Comparison of ENCODE assay signal across 15 cellular contexts in the genomic region with DNA sequence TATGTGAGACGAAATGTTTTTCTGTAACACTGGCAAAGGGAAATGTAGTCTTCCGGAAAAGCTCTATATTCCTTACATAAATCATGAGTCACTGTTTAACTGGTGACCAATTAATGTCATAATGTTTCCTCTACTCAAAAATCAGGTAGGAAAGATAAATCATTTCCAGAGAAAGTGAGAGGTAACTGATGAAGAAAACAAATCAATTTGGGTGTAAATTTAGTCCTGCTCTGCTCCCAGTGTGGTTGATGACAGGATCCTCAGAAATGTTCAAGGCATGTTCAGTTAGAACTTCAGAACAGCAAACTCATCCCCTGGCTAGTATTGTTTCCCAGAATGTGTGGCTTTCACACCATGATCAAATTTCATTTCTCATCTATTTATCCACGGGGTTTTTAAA. TPM values are rescaled to one million over a fixed set of nuclear protein-coding genes. Genes with fewer than 3 reads are reported as not detected.
DNase-seq lines count a peak whose midpoint lies in the region; ATAC-seq, FAIRE-seq and TF ChIP-seq lines count a peak whose summit lies in the region.
"Had no signal": no experiment of that assay in that cellular context is flagged by ENCODE, and none has a peak within 500 bp of the region (broad histone marks: within the 10 kb centered on the region; RNA-seq: fewer than 3 reads in every experiment).

No MANE protein-coding gene starts in this region.

- peak overlapping the region; percentile 30; the same call in 1 of the 2 replicates for H2AFZ ChIP-seq in SK-N-SH (ENCODE audit: low read depth)
- H2AFZ ChIP-seq: neural progenitor cell had no signal

- no peaks in the 10 kb centered on the region; a peak in 1 of 4 replicates for H3K4me1 ChIP-seq in SK-N-SH (ENCODE audit: control insufficient read depth in 1 of 2, insufficient read depth in 2 of 2, low read depth in 1 of 2, low read length in 1 of 2)
- H3K4me1 ChIP-seq: neural progenitor cell had no signal

- H3K27me3 ChIP-seq in SK-N-SH (ENCODE audit: insufficient read depth), result no peaks in the 10 kb centered on the region
- H3K27me3 ChIP-seq: neural progenitor cell had no signal

- ATAC-seq in SK-N-SH treated with all-trans-retinoic acid at 6 μM for 48 hours, result no peak
- ATAC-seq: HCT116; stimulated activated naive CD8-positive, alpha-beta T cell treated with anti-CD3 and anti-CD28 coated beads, Interleukin-15, amount 100 ng/mL, for 72 hours had no signal

- peak; percentile 88 for FAIRE-seq in islet of Langerhans (lab: Jason Lieb, UNC)
- FAIRE-seq: A204.1 had no signal

- no peak overlapping the region for H3K4me2 ChIP-seq in SK-N-SH
- H3K4me2 ChIP-seq: neural progenitor cell had no signal

- DNase-seq in SK-N-SH (no peak), astrocyte of the cerebellum (ENCODE audit: low read depth) (peak; percentile 80), NCI-H128 (lab: John Stamatoyannopoulos, UW; ENCODE audit: unreplicated experiment) (no peak), SW 1271 (lab: John Stamatoyannopoulos, UW) (no peak), NCI-H226 (no peak), GDM1 (lab: John Stamatoyannopoulos, UW) (no peak)
- DNase-seq: activated CD4-positive, CD25-positive, alpha-beta regulatory T cell treated with anti-CD3 and anti-CD28 coated beads, Interleukin-2, amount 50 U/mL, for 72 hours; stimulated activated naive CD8-positive, alpha-beta T cell treated with anti-CD3 and anti-CD28 coated beads, Interleukin-15, amount 100 ng/mL, for 72 hours had no signal

- H3K36me3 ChIP-seq in SK-N-SH (replicated peaks in 1 of 2; ENCODE audit: control insufficient read depth in 1 of 2, insufficient read depth in 2 of 2, low read length in 1 of 2), result no peaks in the 10 kb centered on the region
- H3K36me3 ChIP-seq: neural progenitor cell had no signal

- H3K27ac ChIP-seq in SK-N-SH (ENCODE audit: low read depth in 2 of 2, low read length in 1 of 2), result no peak overlapping the region
- H3K27ac ChIP-seq: neural progenitor cell had no signal

- H3K9ac ChIP-seq in SK-N-SH, result no peak overlapping the region
- H3K9ac ChIP-seq: neural progenitor cell had no signal

- in situ Hi-C loops in astrocyte of the cerebellum (cut with HindIII; ENCODE audit: low sequenced_read_pairs), result no loop called here

- no peak for TF ChIP-seq RAD21 in SK-N-SH (IDR thresholded peaks at IDR 0.05; ENCODE audit: low read length)

- WGBS in SK-N-SH (ENCODE audit: low lambda C conversion rate), result 35% methylated on average over 3 of the region's 3 CpGs

- CTCF ChIA-PET in SK-N-SH (lab: Yijun Ruan, JAX), result interaction anchor here (0.9 kb wide), 1 partner anchor 12 kb away, joined by 4 read pairs; no protein-coding TSS in a partner anchor

- no peak overlapping the region for H3K4me3 ChIP-seq in SK-N-SH (ENCODE audit: low read depth in 2 of 2, low read length in 1 of 2)
- no peak overlapping the region for H3K4me3 ChIP-seq in astrocyte of the cerebellum (ENCODE audit: low read depth, low read length)
- H3K4me3 ChIP-seq: lung, neural progenitor cell had no signal

- H3K79me2 ChIP-seq in SK-N-SH (ENCODE audit: insufficient read depth), result no peaks in the 10 kb centered on the region

- TF ChIP-seq CTCF in SK-N-SH (IDR thresholded peaks at IDR 0.05), result no peak
- TF ChIP-seq CTCF in astrocyte of the cerebellum (IDR thresholded peaks at IDR 0.05; ENCODE audit: low read depth, low read length, missing control alignments), result no peak

- POLR2A ChIA-PET in SK-N-SH (lab: Yijun Ruan, JAX), result no interaction called here

- no peaks in the 10 kb centered on the region for H3K9me2 ChIP-seq in SK-N-SH

- no peaks in the 10 kb centered on the region for H3K9me3 ChIP-seq in SK-N-SH

- no peak for TF ChIP-seq EP300 in SK-N-SH (IDR thresholded peaks at IDR 0.05; ENCODE audit: borderline replicate concordance in 1 of 2, low read depth in 1 of 2, low read length in 1 of 2)

- no peaks in the 10 kb centered on the region for H3F3A ChIP-seq in SK-N-SH (replicated peaks; ENCODE audit: insufficient read depth)

- no peaks in the 10 kb centered on the region for H4K20me1 ChIP-seq in SK-N-SH (ENCODE audit: insufficient read depth)

TF ChIP-seq in SK-N-SH, 30 proteins besides CTCF, POLR2A, EP300 and RAD21 (continues in another document):
- TF ChIP-seq CHD2 (IDR thresholded peaks at IDR 0.05; ENCODE audit: low read length, partially characterized antibody) (no peak), FOXJ3 (CRISPR knock-in tag; IDR thresholded peaks at IDR 0.05) (no peak), FOXM1 (IDR thresholded peaks at IDR 0.05; ENCODE audit: low read depth) (no peak), GABPA (IDR thresholded peaks at IDR 0.05; ENCODE audit: low read depth) (no peak), TCF12 (IDR thresholded peaks at IDR 0.05) (no peak), RCOR1 (IDR thresholded peaks at IDR 0.05; ENCODE audit: low read length) (no peak), TAF1 (IDR thresholded peaks at IDR 0.05; ENCODE audit: borderline replicate concordance, low read depth, low read length) (no peak), YY1 (IDR thresholded peaks at IDR 0.05; ENCODE audit: low read depth) (no peak), MAX (IDR thresholded peaks at IDR 0.05; ENCODE audit: low read depth) (no peak), ELF1 (IDR thresholded peaks at IDR 0.05) (no peak)
- TF ChIP-seq, protein P1, sequence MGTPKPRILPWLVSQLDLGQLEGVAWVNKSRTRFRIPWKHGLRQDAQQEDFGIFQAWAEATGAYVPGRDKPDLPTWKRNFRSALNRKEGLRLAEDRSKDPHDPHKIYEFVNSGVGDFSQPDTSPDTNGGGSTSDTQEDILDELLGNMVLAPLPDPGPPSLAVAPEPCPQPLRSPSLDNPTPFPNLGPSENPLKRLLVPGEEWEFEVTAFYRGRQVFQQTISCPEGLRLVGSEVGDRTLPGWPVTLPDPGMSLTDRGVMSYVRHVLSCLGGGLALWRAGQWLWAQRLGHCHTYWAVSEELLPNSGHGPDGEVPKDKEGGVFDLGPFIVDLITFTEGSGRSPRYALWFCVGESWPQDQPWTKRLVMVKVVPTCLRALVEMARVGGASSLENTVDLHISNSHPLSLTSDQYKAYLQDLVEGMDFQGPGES (IDR thresholded peaks at IDR 0.05; ENCODE audit: low read depth, low read length), result no peak
- TF ChIP-seq, protein P2, sequence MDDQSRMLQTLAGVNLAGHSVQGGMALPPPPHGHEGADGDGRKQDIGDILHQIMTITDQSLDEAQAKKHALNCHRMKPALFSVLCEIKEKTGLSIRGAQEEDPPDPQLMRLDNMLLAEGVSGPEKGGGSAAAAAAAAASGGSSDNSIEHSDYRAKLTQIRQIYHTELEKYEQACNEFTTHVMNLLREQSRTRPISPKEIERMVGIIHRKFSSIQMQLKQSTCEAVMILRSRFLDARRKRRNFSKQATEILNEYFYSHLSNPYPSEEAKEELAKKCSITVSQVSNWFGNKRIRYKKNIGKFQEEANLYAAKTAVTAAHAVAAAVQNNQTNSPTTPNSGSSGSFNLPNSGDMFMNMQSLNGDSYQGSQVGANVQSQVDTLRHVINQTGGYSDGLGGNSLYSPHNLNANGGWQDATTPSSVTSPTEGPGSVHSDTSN (IDR thresholded peaks at IDR 0.05), result no peak

TF ChIP-seq in SK-N-SH treated with all-trans-retinoic acid at 6 μM for 48 hours, 23 proteins besides CTCF, POLR2A, EP300 and RAD21:
- TF ChIP-seq ZFP30 (CRISPR knock-in tag; IDR thresholded peaks at IDR 0.05) (no peak), ZC3H10 (CRISPR knock-in tag; IDR thresholded peaks at IDR 0.05) (no peak), TSHZ2 (CRISPR knock-in tag; IDR thresholded peaks at IDR 0.05) (no peak), ZNF70 (CRISPR knock-in tag; IDR thresholded peaks at IDR 0.05) (no peak), TCF4 (CRISPR knock-in tag; IDR thresholded peaks at IDR 0.05; ENCODE audit: borderline replicate concordance) (no peak), ZNF8 (CRISPR knock-in tag; IDR thresholded peaks at IDR 0.05) (no peak), ESRRG (CRISPR knock-in tag; IDR thresholded peaks at IDR 0.05) (no peak), ISL1 (CRISPR knock-in tag; IDR thresholded peaks at IDR 0.05) (no peak)

RNA-seq across cellular contexts. Expression of gene SPACA1, which starts 38.8 kb away (rescaled TPM):
- not detected in 2 replicates for polyA plus RNA-seq in SK-N-SH (2012; rRNA removed)
- polyA plus RNA-seq in SK-N-SH (2012; cell fraction: cytosol; rRNA removed), result not detected in 2 replicates
- not detected in 2 replicates for polyA plus RNA-seq in SK-N-SH (2012; cell fraction: nucleus; rRNA removed)
- polyA plus RNA-seq: esophagus, lung had no signal
